ENCODE assay signal across 9 cellular contexts in genomic region chr7:74178632-74179031, GRCh38. TPM values are rescaled to one million over a fixed set of nuclear protein-coding genes. Genes with fewer than 3 reads are reported as not detected.
DNase-seq lines count a peak whose midpoint lies in the region; ATAC-seq and TF ChIP-seq lines count a peak whose summit lies in the region.
"Had no signal": no experiment of that assay in that cellular context is flagged by ENCODE, and none has a peak within 500 bp of the region (broad histone marks: within the 10 kb centered on the region; RNA-seq: fewer than 3 reads in every experiment).

No MANE protein-coding gene starts in this region.

- no peaks in the 10 kb centered on the region for H3K27me3 Mint-ChIP-seq in effector memory CD8-positive, alpha-beta T cell
- no peaks in the 10 kb centered on the region for H3K27me3 Mint-ChIP-seq in Caco-2 (ENCODE audit: insufficient read depth, unreplicated experiment)

- H2AFZ ChIP-seq in osteoblast (ENCODE audit: low read length), result no peak overlapping the region

- TF ChIP-seq POLR2A in NB4 (IDR thresholded peaks at IDR 0.05; ENCODE audit: extremely low read depth, insufficient read length), result no peak

- H3K9me3 ChIP-seq in DOHH2 (ENCODE audit: control insufficient read depth, insufficient read depth, low read length), result no peaks in the 10 kb centered on the region
- no peaks in the 10 kb centered on the region for H3K9me3 ChIP-seq in osteoblast (ENCODE audit: low read depth, low read length)
- H3K9me3 ChIP-seq in SJCRH30 (replicated peaks), result no peaks in the 10 kb centered on the region
- no peaks in the 10 kb centered on the region for H3K9me3 ChIP-seq in Caco-2

- H3K9me2 ChIP-seq in DOHH2 (replicated peaks; ENCODE audit: control insufficient read depth, low read length), result no peaks in the 10 kb centered on the region

- H3K27ac Mint-ChIP-seq in effector memory CD8-positive, alpha-beta T cell, result peak overlapping the region; percentile 81
- H3K27ac Mint-ChIP-seq in Caco-2 (ENCODE audit: unreplicated experiment), result no peak overlapping the region

- intact Hi-C loops in Caco-2 (cut with micrococcal nuclease; ENCODE audit: unreplicated experiment), result no loop called here

- H3K4me3 ChIP-seq in DOHH2 (ENCODE audit: low read length) (peak overlapping the region; percentile 14; the same call in 1 of the 2 replicates), NB4 (ENCODE audit: low read depth, low read length) (no peak overlapping the region), osteoblast (ENCODE audit: insufficient read depth, low read length) (no peak overlapping the region), SJCRH30 (no peak overlapping the region), Caco-2 (ENCODE audit: low read depth, low read length) (no peak overlapping the region)

- TF ChIP-seq CTCF in DOHH2 (IDR thresholded peaks at IDR 0.05; ENCODE audit: low read depth, low read length, poor library complexity, severe bottlenecking), result no peak
- TF ChIP-seq CTCF in NB4 (IDR thresholded peaks at IDR 0.05; ENCODE audit: low read depth, low read length), result no peak
- no peak for TF ChIP-seq CTCF in osteoblast (IDR thresholded peaks at IDR 0.05; ENCODE audit: extremely low read depth, low read depth, low read length)
- no peak for TF ChIP-seq CTCF in Caco-2 (IDR thresholded peaks at IDR 0.05; ENCODE audit: insufficient read depth in 1 of 2, low read depth in 1 of 2, low read length in 1 of 2, severe bottlenecking in 1 of 2, unreplicated experiment in 1 of 2)

- H3K4me1 Mint-ChIP-seq in effector memory CD8-positive, alpha-beta T cell (ENCODE audit: low read depth in 2 of 2), result peaks cover 53 to 78% of the 10 kb centered on the region in 2 donors
- H3K4me1 Mint-ChIP-seq in Caco-2 (ENCODE audit: low read depth, unreplicated experiment), result peaks cover 34% of the 10 kb centered on the region

- DNase-seq in NB4 (ENCODE audit: low read depth), result peak; percentile 40
- DNase-seq in effector memory CD8-positive, alpha-beta T cell, result no peak
- DNase-seq in osteoblast (ENCODE audit: insufficient read length, low spot score, missing footprints), result no peak
- no peak for DNase-seq in SJCRH30
- no peak for DNase-seq in Caco-2
- DNase-seq in GM19238 (ENCODE audit: insufficient read length, low spot score), result no peak
- DNase-seq: substantia nigra had no signal

- H3F3A ChIP-seq in DOHH2 (ENCODE audit: control insufficient read depth, insufficient read depth), result peaks cover 20% of the 10 kb centered on the region; the same call in 1 of the 2 replicates

- H3K79me2 ChIP-seq in DOHH2 (ENCODE audit: control insufficient read depth, low read length) (peaks cover 100% of the 10 kb centered on the region), osteoblast (ENCODE audit: insufficient read depth, low read length) (peaks cover 97% of the 10 kb centered on the region)

- CTCF ChIA-PET in Caco-2 (lab: Charles Lee), result interaction anchor here (0.7 to 1.8 kb wide), 4 partner anchors 27 to 223 kb away, joined by 3 to 8 read pairs (median 3); no protein-coding TSS in a partner anchor

- H3K27me3 ChIP-seq in DOHH2 (ENCODE audit: control insufficient read depth, low read length) (no peaks in the 10 kb centered on the region), osteoblast (ENCODE audit: insufficient read depth, low read length) (no peaks in the 10 kb centered on the region), SJCRH30 (no peaks in the 10 kb centered on the region), Caco-2 (replicated peaks; ENCODE audit: control insufficient read depth, insufficient read depth, low read length) (no peaks in the 10 kb centered on the region)

- H3K27ac ChIP-seq in DOHH2 (ENCODE audit: low read depth, low read length) (peak overlapping the region; percentile 19; the same call in 1 of the 2 replicates), osteoblast (ENCODE audit: low read depth, low read length) (peak overlapping the region; percentile 40), SJCRH30 (no peak overlapping the region)

- POLR2A ChIA-PET in Caco-2 (lab: Charles Lee), result no interaction called here

- H3K4me1 ChIP-seq in DOHH2 (ENCODE audit: control insufficient read depth, low read length), result peaks cover 83% of the 10 kb centered on the region
- peaks cover 39% of the 10 kb centered on the region for H3K4me1 ChIP-seq in osteoblast (ENCODE audit: insufficient read depth, low read length)
- peaks cover 2% of the 10 kb centered on the region; the same call in 1 of the 2 replicates for H3K4me1 ChIP-seq in SJCRH30
- peaks cover 26% of the 10 kb centered on the region for H3K4me1 ChIP-seq in Caco-2

- ATAC-seq in effector memory CD8-positive, alpha-beta T cell (replicated peaks), result no peak
- no peak for ATAC-seq in HG02588 (IDR thresholded peaks at IDR 0.05; ENCODE audit: unreplicated experiment)

- peak overlapping the region; percentile 92 for H3K4me2 ChIP-seq in DOHH2 (ENCODE audit: low read length)
- H3K4me2 ChIP-seq in osteoblast (ENCODE audit: insufficient read depth, low read length), result peak overlapping the region; percentile 25

- H3K36me3 ChIP-seq in DOHH2 (ENCODE audit: control insufficient read depth, low read length) (peaks cover 93% of the 10 kb centered on the region), osteoblast (ENCODE audit: insufficient read depth, low read length) (peaks cover 44% of the 10 kb centered on the region), SJCRH30 (peaks cover 63% of the 10 kb centered on the region), Caco-2 (ENCODE audit: control insufficient read depth, insufficient read depth, low read length) (peaks cover 2% of the 10 kb centered on the region; the same call in 1 of the 2 replicates)

- no TSS peak for BruUV-seq in Caco-2 (replicated peaks; lab: Mats Ljungman, UMichigan)

- H3K9me3 Mint-ChIP-seq in effector memory CD8-positive, alpha-beta T cell, result no peaks in the 10 kb centered on the region
- no peaks in the 10 kb centered on the region for H3K9me3 Mint-ChIP-seq in Caco-2 (ENCODE audit: unreplicated experiment)

- peaks cover 78% of the 10 kb centered on the region for H4K20me1 ChIP-seq in DOHH2 (ENCODE audit: control insufficient read depth, insufficient read depth, low read depth, low read length)
- H4K20me1 ChIP-seq in osteoblast (ENCODE audit: insufficient read depth, low read length), result peaks cover 83% of the 10 kb centered on the region

- H3K4me3 Mint-ChIP-seq in effector memory CD8-positive, alpha-beta T cell, result peak overlapping the region; percentile 58 to 70
- H3K4me3 Mint-ChIP-seq in Caco-2 (ENCODE audit: unreplicated experiment), result no peak overlapping the region

- peaks cover 65% of the 10 kb centered on the region for H3K36me3 Mint-ChIP-seq in effector memory CD8-positive, alpha-beta T cell (ENCODE audit: insufficient read depth)
- peaks cover 87% of the 10 kb centered on the region for H3K36me3 Mint-ChIP-seq in Caco-2 (ENCODE audit: insufficient read depth, unreplicated experiment)

RNA-seq across cellular contexts. Expression of gene EIF4H, which starts 4.5 kb away (rescaled TPM):
- total RNA-seq in osteoblast, result 270 and 295 TPM in 2 replicates
- 453 and 475 TPM in 2 replicates for total RNA-seq in SJCRH30 (2014; rRNA removed; shearing (Covaris generic))
- 370 TPM in 2 replicates for total RNA-seq in Caco-2 (2022)

RNA-seq across cellular contexts. Expression of gene LAT2, which starts 31.2 kb away (rescaled TPM):
- total RNA-seq in osteoblast (0.29 and 0.36 TPM in 2 replicates), Caco-2 (2022) (1.2 and 1.3 TPM in 2 replicates)
- 0.61 and 0.99 TPM in 2 replicates for total RNA-seq in SJCRH30 (2014; rRNA removed; shearing (Covaris generic))
